ENCODE assay signal across 28 cellular contexts in the genomic region with DNA sequence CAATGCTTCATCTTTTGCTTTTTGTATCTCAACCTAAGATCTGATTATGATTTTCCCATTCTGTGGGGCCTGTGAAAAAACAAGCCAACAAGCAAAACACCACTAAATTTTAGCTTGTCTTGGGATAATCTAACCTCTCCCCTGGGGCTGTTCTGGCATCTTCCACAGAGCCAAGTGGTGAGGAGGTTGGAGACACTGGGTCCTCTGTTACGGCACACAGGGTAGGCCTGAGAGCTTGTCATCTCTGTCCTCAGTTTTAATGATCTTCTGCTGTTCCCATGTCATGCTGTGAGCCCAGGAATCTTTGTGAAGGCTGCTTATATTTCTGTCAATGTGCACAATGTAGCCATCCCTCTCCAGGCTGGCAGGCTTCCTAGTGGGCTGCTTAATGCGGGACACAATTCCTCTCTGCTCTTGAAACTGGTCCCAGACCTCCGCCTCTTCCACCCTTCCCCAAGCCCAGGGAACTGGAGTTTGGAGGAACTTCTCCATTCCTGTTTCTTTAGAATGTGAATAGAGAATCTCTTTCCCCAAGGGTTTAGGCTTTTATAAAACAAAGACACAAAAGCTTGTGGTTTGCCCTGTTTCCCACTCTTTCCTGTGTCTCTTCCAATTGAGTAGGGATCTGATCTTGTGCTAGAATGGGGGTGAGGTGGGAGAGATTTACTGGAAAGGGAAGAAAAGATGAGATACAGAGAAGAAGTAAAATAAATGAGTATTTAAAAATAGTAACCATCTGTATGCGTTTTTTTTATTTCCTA. TPM values are rescaled to one million over a fixed set of nuclear protein-coding genes. Genes with fewer than 3 reads are reported as not detected.
DNase-seq lines count a peak whose midpoint lies in the region; ATAC-seq and TF ChIP-seq lines count a peak whose summit lies in the region.
"Had no signal": no experiment of that assay in that cellular context is flagged by ENCODE, and none has a peak within 500 bp of the region (broad histone marks: within the 10 kb centered on the region; RNA-seq: fewer than 3 reads in every experiment).

No MANE protein-coding gene starts in this region.

- H3K79me2 ChIP-seq in GM23338 (replicated peaks; ENCODE audit: insufficient read depth) = no peaks in the 10 kb centered on the region

- H3K36me3 Mint-ChIP-seq in GM23338 (ENCODE audit: low read depth) = peaks cover 7% of the 10 kb centered on the region; the same call in 2 of the 3 replicates
- H3K36me3 Mint-ChIP-seq: naive thymus-derived CD4-positive, alpha-beta T cell had no signal

- peaks cover 16% of the 10 kb centered on the region for H3K4me1 Mint-ChIP-seq in GM23338
- H3K4me1 Mint-ChIP-seq: central memory CD8-positive, alpha-beta T cell; naive thymus-derived CD4-positive, alpha-beta T cell had no signal

- no peak overlapping the region; the same call in 2 of the 3 replicates for H3K4me3 Mint-ChIP-seq in GM23338
- H3K4me3 Mint-ChIP-seq: activated CD8-positive, alpha-beta T cell treated with anti-CD3 and anti-CD28 coated beads, Interleukin-2, amount 10 ng/mL, durations not matched to agents 7 days and 5 days; central memory CD8-positive, alpha-beta T cell; effector memory CD8-positive, alpha-beta T cell; naive thymus-derived CD4-positive, alpha-beta T cell had no signal

- no peaks in the 10 kb centered on the region for H3K36me3 ChIP-seq in GM23338 (ENCODE audit: insufficient read depth)
- no peaks in the 10 kb centered on the region for H3K36me3 ChIP-seq in esophagus muscularis mucosa
- H3K36me3 ChIP-seq: pancreas, sigmoid colon, uterus had no signal

- peaks cover 10% of the 10 kb centered on the region for H3K4me1 ChIP-seq in GM23338 (ENCODE audit: insufficient read depth)
- H3K4me1 ChIP-seq in esophagus muscularis mucosa = peaks cover 6 to 49% (median 38%) of the 10 kb centered on the region in 4 donors
- H3K4me1 ChIP-seq: pancreas, uterus had no signal

- intact Hi-C loops in esophagus muscularis mucosa (cut with DNase I) = no loop called here

- no peaks in the 10 kb centered on the region for H4K20me1 ChIP-seq in GM23338 (replicated peaks; ENCODE audit: insufficient read depth)

- TF ChIP-seq POLR2A in esophagus muscularis mucosa (IDR thresholded peaks at IDR 0.05; ENCODE audit: low read depth) = no peak

- no peak for DNase-seq in GM23338 (ENCODE audit: low spot score)
- peak in 38 of 58 donors; percentile 7 to 72 (median 30) for DNase-seq in anterior cingulate cortex (lab: John Stamatoyannopoulos, UW)
- DNase-seq in esophagus muscularis mucosa (ENCODE audit: extremely low spot score) = peak; percentile 92
- peak; percentile 22 for DNase-seq in putamen (ENCODE audit: low spot score)
- no peak for DNase-seq in NCI-H1048 (lab: John Stamatoyannopoulos, UW)
- DNase-seq in NCI-H187 treated with DMSO at 0.1 percent for 48 hours (lab: John Stamatoyannopoulos, UW) = no peak
- no peak for DNase-seq in activated naive CD4-positive, alpha-beta T cell (lab: John Stamatoyannopoulos, UW)
- no peak for DNase-seq in dermis blood vessel endothelial cell
- DNase-seq: activated CD4-positive, alpha-beta T cell treated with anti-CD3 and anti-CD28 coated beads for 1 hour; activated CD8-positive, alpha-beta T cell treated with anti-CD3 and anti-CD28 coated beads, Interleukin-2, amount 10 ng/mL, durations not matched to agents 7 days and 5 days; amniotic stem cell; Calu3; effector memory CD8-positive, alpha-beta T cell; GOT3; kidney; mesendoderm; MV-4-11; naive thymus-derived CD4-positive, alpha-beta T cell; NCI-H187; NCI-H748 treated with DMSO at 0.1 percent for 48 hours; pancreas; SHP77; sigmoid colon; stimulated activated CD8-positive, alpha-beta memory T cell treated with anti-CD3 and anti-CD28 coated beads, Interleukin-4, amount 100 ng/mL, for 48 hours; uterus had no signal

- H3K27ac ChIP-seq in GM23338 (ENCODE audit: low read depth) (no peak overlapping the region), esophagus muscularis mucosa (replicated peaks in 1 of 4) (peak overlapping the region in 3 of 4 donors; percentile 1 to 23 (median 7))
- H3K27ac ChIP-seq: C4-2B, KMS-11, pancreas, uterus had no signal

- H3K4me3 ChIP-seq in GM23338 = no peak overlapping the region
- H3K4me3 ChIP-seq in esophagus muscularis mucosa = no peak overlapping the region
- H3K4me3 ChIP-seq: pancreas, sigmoid colon, uterus had no signal

- TF ChIP-seq EP300 in esophagus muscularis mucosa (IDR thresholded peaks at IDR 0.05) = no peak

- TF ChIP-seq CTCF in GM23338 (conservative IDR thresholded peaks at IDR 0.05; ENCODE audit: low read depth in 2 of 2) (no peak), esophagus muscularis mucosa (IDR thresholded peaks at IDR 0.05) (no peak)

- ATAC-seq in GM23338 = peak; percentile 51
- ATAC-seq: activated CD8-positive, alpha-beta T cell treated with anti-CD3 and anti-CD28 coated beads, Interleukin-2, amount 10 ng/mL, durations not matched to agents 7 days and 5 days; effector memory CD8-positive, alpha-beta T cell; naive thymus-derived CD4-positive, alpha-beta T cell; pancreas had no signal

- H3K9me2 ChIP-seq in GM23338 (ENCODE audit: insufficient read depth) = no peaks in the 10 kb centered on the region

- H3K27me3 ChIP-seq in GM23338 (ENCODE audit: insufficient read depth) (no peaks in the 10 kb centered on the region), esophagus muscularis mucosa (no peaks in the 10 kb centered on the region)
- H3K27me3 ChIP-seq: pancreas, sigmoid colon, uterus had no signal

- WGBS in esophagus muscularis mucosa = 45% methylated on average over 4 of the region's 4 CpGs

- no peaks in the 10 kb centered on the region for H3K27me3 Mint-ChIP-seq in GM23338 (ENCODE audit: insufficient read depth, low read depth, poor library complexity)

- no peak overlapping the region; the same call in 1 of the 2 replicates for H3K27ac Mint-ChIP-seq in GM23338
- H3K27ac Mint-ChIP-seq: activated CD8-positive, alpha-beta T cell treated with anti-CD3 and anti-CD28 coated beads, Interleukin-2, amount 10 ng/mL, durations not matched to agents 7 days and 5 days; effector memory CD8-positive, alpha-beta T cell; naive thymus-derived CD4-positive, alpha-beta T cell had no signal

- no peaks in the 10 kb centered on the region for H3F3A ChIP-seq in GM23338 (replicated peaks; ENCODE audit: low read depth)

- peak overlapping the region; percentile 70 for H2AFZ ChIP-seq in GM23338

- no peaks in the 10 kb centered on the region for H3K9me3 ChIP-seq in esophagus muscularis mucosa
- H3K9me3 ChIP-seq: pancreas, sigmoid colon, uterus had no signal

- peak overlapping the region; percentile 48; the same call in 1 of the 2 replicates for H3K4me2 ChIP-seq in GM23338
- H3K4me2 ChIP-seq: KMS-11 had no signal

- H3K9me3 Mint-ChIP-seq in GM23338 = peaks cover 7% of the 10 kb centered on the region; the same call in 1 of the 3 replicates
- H3K9me3 Mint-ChIP-seq: central memory CD8-positive, alpha-beta T cell; effector memory CD8-positive, alpha-beta T cell had no signal

RNA-seq across cellular contexts. Expression of a gene that starts 30.9 kb away (rescaled TPM):
- total RNA-seq in GM23338 (2014; rRNA removed; shearing (Covaris generic)) = 355 and 400 TPM in 2 replicates
- 220 and 233 TPM in 2 replicates for polyA plus RNA-seq in GM23338 (2016; fragmentation: Nextera tagmentation; extraction: Ambion mirVana)
- total RNA-seq in esophagus muscularis mucosa = 10 to 100 TPM; 10.9 to 20.9 (median 14.3) TPM
- total RNA-seq in dermis blood vessel endothelial cell = 21.1 and 38.1 TPM in 2 replicates
- total RNA-seq: activated CD8-positive, alpha-beta T cell treated with anti-CD3 and anti-CD28 coated beads, Interleukin-2, amount 10 ng/mL, durations not matched to agents 7 days and 5 days; naive thymus-derived CD4-positive, alpha-beta T cell had no signal

Comparison
In these comparisons a context has a peak if more than half of its experiments do, and no peak if none do; other contexts are left out.
1. DNase-seq: peak in anterior cingulate cortex (38 of 58), esophagus muscularis mucosa (single experiment) and putamen (single experiment); none in GM23338 (single experiment), NCI-H1048 (single experiment), NCI-H187 treated with DMSO at 0.1 percent for 48 hours (single experiment), activated naive CD4-positive, alpha-beta T cell (0 of 4) and dermis blood vessel endothelial cell (single experiment).